ENCODE assay signal across 24 cellular contexts in the genomic region with DNA sequence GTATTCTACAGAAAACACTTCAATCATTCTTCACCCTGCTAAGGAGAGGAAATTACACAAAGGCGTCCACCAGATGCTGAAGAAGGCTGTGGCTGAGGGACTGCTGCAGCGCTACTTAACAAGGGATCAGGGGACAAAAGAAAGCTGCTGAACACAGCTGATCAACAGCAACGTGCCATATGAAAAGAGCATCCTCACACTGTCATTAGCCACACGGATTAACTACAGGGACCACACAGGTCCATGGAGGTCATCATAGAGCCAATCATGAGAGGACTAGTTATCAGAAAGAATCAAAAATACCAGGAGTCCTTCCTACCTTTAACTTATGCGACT.
A peak's percentile ranks its signal among the peaks of the same experiment; 100 is the strongest.
DNase-seq lines count a peak whose midpoint lies in the region; ATAC-seq and TF ChIP-seq lines count a peak whose summit lies in the region.
"Had no signal": no experiment of that assay in that cellular context is flagged by ENCODE, and none has a peak within 500 bp of the region (broad histone marks: within the 10 kb centered on the region; RNA-seq: fewer than 3 reads in every experiment).

No MANE protein-coding gene starts in this region.

- DNase-seq in right atrium auricular region (ENCODE audit: low spot score) (peak; percentile 28), Right ventricle myocardium superior (no peak), T-helper 17 cell (no peak), osteocyte (ENCODE audit: extremely low spot score, unreplicated experiment) (peak; percentile 8), nucleus accumbens (lab: John Stamatoyannopoulos, UW) (no peak), T-helper 2 cell (no peak)
- no peak for DNase-seq in Jurkat, Clone E6-1 (ENCODE audit: low read depth, low spot score)
- no peak for DNase-seq in stimulated activated naive CD4-positive, alpha-beta T cell (lab: John Stamatoyannopoulos, UW)
- DNase-seq: 8988T; ACHN; AML-193; BE2C; Caco-2; CD4-positive, CD25-positive, alpha-beta regulatory T cell; CD8-positive, alpha-beta T cell; DMS153; EL; GDM1; GM23248; H7; HCEC 1CT had no signal

- H3K27me3 Mint-ChIP-seq in T-helper 17 cell (no peaks in the 10 kb centered on the region), osteocyte (ENCODE audit: unreplicated experiment) (no peaks in the 10 kb centered on the region)
- H3K27me3 Mint-ChIP-seq: CD4-positive, CD25-positive, alpha-beta regulatory T cell had no signal

- TF ChIP-seq CTCF in right atrium auricular region (IDR thresholded peaks at IDR 0.05), result no peak
- TF ChIP-seq CTCF in osteocyte (IDR thresholded peaks at IDR 0.05), result no peak

- H3K27ac Mint-ChIP-seq in T-helper 17 cell (peak overlapping the region; percentile 3), osteocyte (ENCODE audit: unreplicated experiment) (no peak overlapping the region)
- H3K27ac Mint-ChIP-seq: CD8-positive, alpha-beta T cell had no signal

- H3K9me3 Mint-ChIP-seq in osteocyte (ENCODE audit: unreplicated experiment), result no peaks in the 10 kb centered on the region
- H3K9me3 Mint-ChIP-seq: CD4-positive, CD25-positive, alpha-beta regulatory T cell; CD8-positive, alpha-beta T cell had no signal

- no peak overlapping the region for H3K4me3 Mint-ChIP-seq in T-helper 17 cell
- no peak overlapping the region for H3K4me3 Mint-ChIP-seq in osteocyte (ENCODE audit: unreplicated experiment)
- H3K4me3 Mint-ChIP-seq: CD4-positive, CD25-positive, alpha-beta regulatory T cell; CD8-positive, alpha-beta T cell had no signal

- no peaks in the 10 kb centered on the region for H3K36me3 Mint-ChIP-seq in T-helper 17 cell (ENCODE audit: low read depth)
- H3K36me3 Mint-ChIP-seq in osteocyte (ENCODE audit: unreplicated experiment), result peaks cover 12% of the 10 kb centered on the region

- no peak overlapping the region for H3K27ac ChIP-seq in right atrium auricular region
- H3K27ac ChIP-seq: A549, C4-2B, GM23248 had no signal

- H3K27me3 ChIP-seq in right atrium auricular region, result no peaks in the 10 kb centered on the region
- H3K27me3 ChIP-seq: BE2C had no signal

- intact Hi-C loops in Right ventricle myocardium superior (cut with DNase I), result no loop called here

- H3K4me3 ChIP-seq in right atrium auricular region, result no peak overlapping the region
- H3K4me3 ChIP-seq in Jurkat, Clone E6-1 (ENCODE audit: low read length), result peak overlapping the region; percentile 75
- H3K4me3 ChIP-seq: A549, GM12878, GM23248 had no signal

- no peaks in the 10 kb centered on the region for H3K4me1 ChIP-seq in right atrium auricular region
- H3K4me1 ChIP-seq: A549, BE2C, Caco-2 had no signal

- no peaks in the 10 kb centered on the region for H3K9me3 ChIP-seq in right atrium auricular region
- H3K9me3 ChIP-seq in T-helper 17 cell (ENCODE audit: control insufficient read depth, low read length, poor library complexity, severe bottlenecking), result no peaks in the 10 kb centered on the region
- H3K9me3 ChIP-seq: A549, BE2C, Caco-2 had no signal

- peaks cover 15% of the 10 kb centered on the region for H3K4me1 Mint-ChIP-seq in T-helper 17 cell
- peaks cover 6% of the 10 kb centered on the region for H3K4me1 Mint-ChIP-seq in osteocyte (ENCODE audit: unreplicated experiment)

- H3K36me3 ChIP-seq in right atrium auricular region, result peaks cover 6% of the 10 kb centered on the region
- H3K36me3 ChIP-seq: BE2C had no signal

- no peak for ATAC-seq in Right ventricle myocardium superior (ENCODE audit: poor library complexity)
- no peak for ATAC-seq in T-helper 17 cell
- ATAC-seq: A549; CD8-positive, alpha-beta T cell; GM12878 had no signal

Comparison
In these comparisons a context has a peak if more than half of its experiments do, and no peak if none do; other contexts are left out.
1. DNase-seq: peak in right atrium auricular region (single experiment) and osteocyte (single experiment); none in Right ventricle myocardium superior (single experiment), Jurkat, Clone E6-1 (single experiment), T-helper 17 cell (0 of 3), nucleus accumbens (0 of 56), T-helper 2 cell (0 of 5) and stimulated activated naive CD4-positive, alpha-beta T cell (0 of 6).